In genomic region chr1:201478666-201479065, GRCh38 we compare ENCODE assay signal across 16 cellular contexts. TPM values are rescaled to one million over a fixed set of nuclear protein-coding genes. Genes with fewer than 3 reads are reported as not detected.
DNase-seq lines count a peak whose midpoint lies in the region; ATAC-seq and TF ChIP-seq lines count a peak whose summit lies in the region.
"Not testable (repeated sequence)": the region's sequence is repeated elsewhere in the genome, so short reads cannot be mapped to it uniquely, and the experiment has no call there.
"Had no signal": no experiment of that assay in that cellular context is flagged by ENCODE, and none has a peak within 500 bp of the region (broad histone marks: within the 10 kb centered on the region; RNA-seq: fewer than 3 reads in every experiment).

No MANE protein-coding gene starts in this region.

- intact Hi-C loops in A673 (cut with micrococcal nuclease; ENCODE audit: unreplicated experiment); esophagus squamous epithelium (cut with DNase I); psoas muscle (cut with DNase I): not testable (repeated sequence)

- not testable (repeated sequence) for H3K9ac ChIP-seq in BLaER1 treated with 17β-estradiol and CSF1 and Interleukin-3, amounts not matched to agents 10 nM and 100 nM; GM23248

- not testable (repeated sequence) for H3K27me3 ChIP-seq in A673 (replicated peaks; ENCODE audit: insufficient read depth, low read depth, low read length, poor library complexity); GM23248 (replicated peaks; ENCODE audit: insufficient read depth); esophagus squamous epithelium; gastroesophageal sphincter; psoas muscle (ENCODE audit: insufficient read depth in 3 of 3, low read length in 2 of 3); suprapubic skin
- H3K27me3 ChIP-seq in BLaER1 treated with 17β-estradiol and CSF1 and Interleukin-3, amounts not matched to agents 10 nM and 100 nM = peaks cover 0 to 12% (median 8%) of the 10 kb centered on the region in 11 experiments; a peak in 11 of 22 replicates

- H3K4me1 ChIP-seq in A673 (ENCODE audit: insufficient read depth, low read length, poor library complexity, severe bottlenecking) (peaks cover 56% of the 10 kb centered on the region), GM23248 (ENCODE audit: insufficient read depth) (peaks cover 52% of the 10 kb centered on the region), esophagus squamous epithelium (peaks cover 22 to 86% (median 45%) of the 10 kb centered on the region in 3 donors), gastroesophageal sphincter (peaks cover 0 to 45% (median 20%) of the 10 kb centered on the region in 3 donors), psoas muscle (peaks cover 23% of the 10 kb centered on the region), suprapubic skin (peaks cover 65% of the 10 kb centered on the region)
- H3K4me1 ChIP-seq in BLaER1 treated with 17β-estradiol and CSF1 and Interleukin-3, amounts not matched to agents 10 nM and 100 nM = peaks cover 50 to 67% (median 59%) of the 10 kb centered on the region in 10 experiments

- H3K9me3 ChIP-seq in A673 (ENCODE audit: low read depth, low read length, poor library complexity, severe bottlenecking); BLaER1 treated with 17β-estradiol and CSF1 and Interleukin-3, amounts not matched to agents 10 nM and 100 nM (replicated peaks in 1 of 11); GM23248 (ENCODE audit: low read depth); esophagus squamous epithelium; gastroesophageal sphincter; psoas muscle; suprapubic skin: not testable (repeated sequence)

- TF ChIP-seq CTCF in A673 (conservative IDR thresholded peaks at IDR 0.05; ENCODE audit: low read depth, low read length); esophagus squamous epithelium (IDR thresholded peaks at IDR 0.05); gastroesophageal sphincter (IDR thresholded peaks at IDR 0.05); psoas muscle (IDR thresholded peaks at IDR 0.05); suprapubic skin (IDR thresholded peaks at IDR 0.05): not testable (repeated sequence)

- DNase-seq in A673 (ENCODE audit: low spot score); epithelial cell of prostate (ENCODE audit: low read depth, low spot score); esophagus squamous epithelium (lab: John Stamatoyannopoulos, UW); psoas muscle; suprapubic skin (ENCODE audit: low spot score in 2 of 2): not testable (repeated sequence)
- peak; percentile 43 for DNase-seq in GM23248

- TF ChIP-seq EP300 in gastroesophageal sphincter (IDR thresholded peaks at IDR 0.05); suprapubic skin (IDR thresholded peaks at IDR 0.05): not testable (repeated sequence)

- ATAC-seq in gastroesophageal sphincter, psoas muscle: not testable (repeated sequence)

- not testable (repeated sequence) for TF ChIP-seq POLR2A in esophagus squamous epithelium (IDR thresholded peaks at IDR 0.05); gastroesophageal sphincter (IDR thresholded peaks at IDR 0.05); suprapubic skin (IDR thresholded peaks at IDR 0.05)

- not testable (repeated sequence) for BruUV-seq in A673 (replicated peaks; lab: Mats Ljungman, UMichigan)

- not testable (repeated sequence) for H3K36me3 ChIP-seq in A673 (ENCODE audit: insufficient read depth, low read length, poor library complexity, severe bottlenecking); BLaER1 treated with 17β-estradiol and CSF1 and Interleukin-3, amounts not matched to agents 10 nM and 100 nM; GM23248 (ENCODE audit: low read depth); esophagus squamous epithelium; gastroesophageal sphincter; psoas muscle (ENCODE audit: insufficient read depth in 1 of 2, low read depth in 1 of 2); suprapubic skin

- CTCF ChIA-PET in A673 (lab: Charles Lee) = not testable (repeated sequence)

- 35 to 40% methylated on average over 3 of the region's 3 CpGs for WGBS in GM23248 (ENCODE audit: low coverage in 1 of 2, low lambda C conversion rate in 2 of 2, missing lambda C conversion rate in 2 of 2), 2 experiments
- 76 to 85% methylated on average over 3 of the region's 3 CpGs for WGBS in esophagus squamous epithelium, 2 donors
- WGBS in gastroesophageal sphincter (ENCODE audit: low coverage in 1 of 2), 2 donors = 85 to 100% methylated on average over 1 to 3 of the region's 3 CpGs
- WGBS in psoas muscle, 3 donors = 76 to 88% (median 85%) methylated on average over 3 of the region's 3 CpGs
- WGBS in suprapubic skin = 65% methylated on average over 3 of the region's 3 CpGs

- not testable (repeated sequence) for H3K4me3 ChIP-seq in A673 (ENCODE audit: low read depth, low read length, poor library complexity, severe bottlenecking); BLaER1 treated with 17β-estradiol and CSF1 and Interleukin-3, amounts not matched to agents 10 nM and 100 nM; GM23248; esophagus squamous epithelium; gastroesophageal sphincter; psoas muscle; suprapubic skin

- peak overlapping the region; percentile 9 for H3K27ac ChIP-seq in A673 (ENCODE audit: low read depth, low read length, poor library complexity, severe bottlenecking)
- not testable (repeated sequence) for H3K27ac ChIP-seq in BLaER1 treated with 17β-estradiol and CSF1 and Interleukin-3, amounts not matched to agents 10 nM and 100 nM; GM23248
- H3K27ac ChIP-seq in epithelial cell of prostate = peak overlapping the region; percentile 98
- peak overlapping the region; percentile 83 to 93 (median 91) for H3K27ac ChIP-seq in esophagus squamous epithelium
- peak overlapping the region in 3 of 4 donors; percentile 97 for H3K27ac ChIP-seq in gastroesophageal sphincter
- peak overlapping the region; percentile 83 for H3K27ac ChIP-seq in psoas muscle
- H3K27ac ChIP-seq in suprapubic skin = peak overlapping the region; percentile 73

- not testable (repeated sequence) for H4K20me1 ChIP-seq in BLaER1 treated with 17β-estradiol and CSF1 and Interleukin-3, amounts not matched to agents 10 nM and 100 nM; GM23248 (ENCODE audit: insufficient read depth)

- H3K79me2 ChIP-seq in GM23248 (ENCODE audit: insufficient read depth) = not testable (repeated sequence)

- peak overlapping the region; percentile 76 to 100 (median 94); a peak in 18 of 22 replicates for H3K4me2 ChIP-seq in BLaER1 treated with 17β-estradiol and CSF1 and Interleukin-3, amounts not matched to agents 10 nM and 100 nM
- not testable (repeated sequence) for H3K4me2 ChIP-seq in GM23248 (ENCODE audit: unreplicated experiment)

- H2AFZ ChIP-seq in GM23248 = not testable (repeated sequence)

- POLR2A ChIA-PET in A673 (lab: Charles Lee; ENCODE audit: low non-redundant PET) = not testable (repeated sequence)

- not testable (repeated sequence) for H3K9me2 ChIP-seq in GM23248 (ENCODE audit: insufficient read depth)

- in situ Hi-C loops in GM23248 (cut with MboI) = not testable (repeated sequence)

- H3F3A ChIP-seq in GM23248 (ENCODE audit: insufficient read depth) = peaks cover 22% of the 10 kb centered on the region

RNA-seq across cellular contexts. Expression of gene PHLDA3, which starts 9.7 kb away (rescaled TPM):
- total RNA-seq in A673 (2021) = 23.9 and 24.1 TPM in 2 replicates
- total RNA-seq in GM23248 (2014; rRNA removed; shearing (Covaris generic)) = 148 and 162 TPM in 2 replicates
- polyA plus RNA-seq in GM23248 (2016; fragmentation: Nextera tagmentation; extraction: Ambion mirVana) = 112 and 117 TPM in 2 replicates
- 10 to 100 TPM; 60.9 to 87.9 (median 75.1) TPM for total RNA-seq in esophagus squamous epithelium
- total RNA-seq in gastroesophageal sphincter = 100 to 1,000 TPM in 1 of 4 donors, 10 to 100 TPM in 3; 69.2 to 153 (median 84.7) TPM
- 100 to 1,000 TPM in 1 of 4 donors, 10 to 100 TPM in 3; 41.8 to 116 (median 78.9) TPM for total RNA-seq in psoas muscle
- 10 to 100 TPM; 42.3 to 62.4 (median 55.1) TPM for polyA plus RNA-seq in psoas muscle
- 10 to 100 TPM; 31.5 to 61.1 (median 44.5) TPM for total RNA-seq in suprapubic skin
- polyA plus RNA-seq: CD14-positive monocyte had no signal

RNA-seq across cellular contexts. Expression of gene CSRP1, which starts 28.3 kb away (rescaled TPM):
- total RNA-seq in A673 (2021) (402 and 517 TPM in 2 replicates), esophagus squamous epithelium (1,000 to 10,000 TPM in 1 of 4 donors, 100 to 1,000 TPM in 3; 243 to 1,044 (median 363) TPM), gastroesophageal sphincter (1,000 to 10,000 TPM; 4,484 to 9,179 (median 5,319) TPM), psoas muscle (10 to 100 TPM; 14.7 to 27.7 (median 24.3) TPM), suprapubic skin (100 to 1,000 TPM; 379 to 436 (median 414) TPM)
- 1,160 and 1,256 TPM in 2 replicates for total RNA-seq in GM23248 (2014; rRNA removed; shearing (Covaris generic))
- polyA plus RNA-seq in GM23248 (2016; fragmentation: Nextera tagmentation; extraction: Ambion mirVana) (510 and 529 TPM in 2 replicates), psoas muscle (10 to 100 TPM; 21.1 to 26.4 (median 23.2) TPM)

RNA-seq across cellular contexts. Expression of gene TNNI1, which starts 57.1 kb away (rescaled TPM):
- total RNA-seq in A673 (2021) = not detected in 2 replicates
- total RNA-seq in GM23248 (2014; rRNA removed; shearing (Covaris generic)) = not detected in 2 replicates
- 0.20 and 2.0 TPM in 2 replicates for polyA plus RNA-seq in GM23248 (2016; fragmentation: Nextera tagmentation; extraction: Ambion mirVana)
- not detected for total RNA-seq in esophagus squamous epithelium
- not detected for total RNA-seq in gastroesophageal sphincter
- total RNA-seq in psoas muscle = 1,000 to 10,000 TPM; 2,137 to 4,600 (median 3,389) TPM
- 1,000 to 10,000 TPM in 2 of 3 donors, 100 to 1,000 TPM in 1; 734 to 2,687 (median 2,500) TPM for polyA plus RNA-seq in psoas muscle
- under 1 TPM in 2 of 4 donors, not detected in 2; 0.23 to 0.44 TPM for total RNA-seq in suprapubic skin
- total RNA-seq: A172; CD4-positive, alpha-beta memory T cell; CD4-positive, CD25-positive, alpha-beta regulatory T cell; CD8-positive, alpha-beta memory T cell; Daoy had no signal
- polyA plus RNA-seq: A549; AG04450; CD14-positive monocyte; CD4-positive, alpha-beta memory T cell; CD4-positive, CD25-positive, alpha-beta regulatory T cell; CD8-positive, alpha-beta memory T cell had no signal

Comparison
In these comparisons a context has a peak if more than half of its experiments do, and no peak if none do; other contexts are left out.
1. RNA of gene CSRP1, which starts 28.3 kb away (total RNA-seq): 4,484 to 9,179 TPM in gastroesophageal sphincter, 1,160 to 1,256 TPM in GM23248, 402 to 517 TPM in A673, 243 to 1,044 TPM in esophagus squamous epithelium and 379 to 436 TPM in suprapubic skin; 14.7 to 27.7 TPM in psoas muscle; every median in the first group is over 4 times any median in the second.
2. RNA of gene TNNI1, which starts 57.1 kb away (total RNA-seq): 2,137 to 4,600 TPM in psoas muscle; 0.23 to 0.44 TPM in suprapubic skin, not detected in A673, not detected in GM23248, not detected in esophagus squamous epithelium and not detected in gastroesophageal sphincter; every median in the first group is over 1,000 times any median in the second.